ENCODE assay signal across 15 cellular contexts in genomic region chr5:152113401-152113800, GRCh38.
DNase-seq lines count a peak whose midpoint lies in the region; ATAC-seq, FAIRE-seq and TF ChIP-seq lines count a peak whose summit lies in the region.
"Had no signal": no experiment of that assay in that cellular context is flagged by ENCODE, and none has a peak within 500 bp of the region (broad histone marks: within the 10 kb centered on the region; RNA-seq: fewer than 3 reads in every experiment).

No MANE protein-coding gene starts in this region.

- H3K4me3 ChIP-seq in adrenal gland: no peak overlapping the region
- no peak overlapping the region for H3K4me3 ChIP-seq in right lobe of liver
- H3K4me3 ChIP-seq: GM23338, right atrium auricular region had no signal

- peaks cover 0 to 10% (median 4%) of the 10 kb centered on the region in 3 donors for H3K4me1 Mint-ChIP-seq in T-cell
- peaks cover 4% of the 10 kb centered on the region for H3K4me1 Mint-ChIP-seq in activated naive CD4-positive, alpha-beta T cell treated with anti-CD3 and anti-CD28 coated beads, Interleukin-2, amount 10 ng/mL, durations not matched to agents 7 days and 5 days
- H3K4me1 Mint-ChIP-seq: GM23338, WTC11 had no signal

- no peak overlapping the region for H3K4me3 Mint-ChIP-seq in T-cell
- no peak overlapping the region for H3K4me3 Mint-ChIP-seq in activated naive CD4-positive, alpha-beta T cell treated with anti-CD3 and anti-CD28 coated beads, Interleukin-2, amount 10 ng/mL, durations not matched to agents 7 days and 5 days
- H3K4me3 Mint-ChIP-seq: dendritic cell treated with granulocyte-macrophage colony-stimulating factor and Interleukin-4, amounts not matched to agents 40 ng/mL and 50 ng/mL, for 4 days; GM23338; WTC11 had no signal

- WGBS in adrenal gland, 4 donors: 15 to 39% (median 35%) methylated on average over 2 of the region's 2 CpGs
- 80% methylated on average over 1 of the region's 2 CpGs for WGBS in right lobe of liver (ENCODE audit: insufficient coverage, low coverage, low lambda C conversion rate, missing lambda C conversion rate)

- POLR2A ChIA-PET in T-cell (lab: Charles Lee): interaction anchor here in 1 of 2 donors (0.6 kb wide), 1 partner anchor 8 kb away, joined by 3 read pairs; no protein-coding TSS in a partner anchor

- TF ChIP-seq POLR2A in adrenal gland (IDR thresholded peaks at IDR 0.05) (no peak), right lobe of liver (IDR thresholded peaks at IDR 0.05) (no peak)

- H3K27ac ChIP-seq in adrenal gland (no peak overlapping the region), right lobe of liver (no peak overlapping the region)
- H3K27ac ChIP-seq: right atrium auricular region had no signal

- ATAC-seq in GM18498 (IDR thresholded peaks at IDR 0.05; ENCODE audit: unreplicated experiment): peak; percentile 60
- peak; percentile 81 to 97 (median 92) for ATAC-seq in T-cell (replicated peaks in 1 of 4)
- ATAC-seq in right lobe of liver: no peak
- ATAC-seq: GM23338, WTC11 had no signal

- CTCF ChIA-PET in T-cell (lab: Charles Lee): no interaction called here
- CTCF ChIA-PET in activated naive CD4-positive, alpha-beta T cell treated with anti-CD3 and anti-CD28 coated beads, Interleukin-2, amount 10 ng/mL, durations not matched to agents 7 days and 5 days (lab: Charles Lee): no interaction called here

- no peaks in the 10 kb centered on the region for H3K27me3 ChIP-seq in adrenal gland
- H3K27me3 ChIP-seq in right lobe of liver: no peaks in the 10 kb centered on the region
- H3K27me3 ChIP-seq: right atrium auricular region had no signal

- no peaks in the 10 kb centered on the region for H3K36me3 Mint-ChIP-seq in T-cell
- H3K36me3 Mint-ChIP-seq in activated naive CD4-positive, alpha-beta T cell treated with anti-CD3 and anti-CD28 coated beads, Interleukin-2, amount 10 ng/mL, durations not matched to agents 7 days and 5 days: no peaks in the 10 kb centered on the region
- H3K36me3 Mint-ChIP-seq: WTC11 had no signal

- no peaks in the 10 kb centered on the region for H3K4me1 ChIP-seq in adrenal gland (replicated peaks in 1 of 2)
- no peaks in the 10 kb centered on the region for H3K4me1 ChIP-seq in right lobe of liver
- H3K4me1 ChIP-seq: Caco-2, right atrium auricular region had no signal

- H3K36me3 ChIP-seq in adrenal gland (replicated peaks in 1 of 2): no peaks in the 10 kb centered on the region
- no peaks in the 10 kb centered on the region for H3K36me3 ChIP-seq in right lobe of liver
- H3K36me3 ChIP-seq: right atrium auricular region had no signal

- intact Hi-C loops in adrenal gland (cut with DNase I): no loop called here
- intact Hi-C loops in right lobe of liver (cut with DNase I): no loop called here

- H3K9me3 ChIP-seq in adrenal gland (replicated peaks in 1 of 3): no peaks in the 10 kb centered on the region
- no peaks in the 10 kb centered on the region for H3K9me3 ChIP-seq in right lobe of liver
- H3K9me3 ChIP-seq: Caco-2, right atrium auricular region had no signal

- no peak for FAIRE-seq in D721Med (lab: Jason Lieb, UNC)

- TF ChIP-seq CTCF in adrenal gland (IDR thresholded peaks at IDR 0.05) (no peak), D721Med (IDR thresholded peaks at IDR 0.05; ENCODE audit: insufficient read depth, missing control alignments) (no peak), right lobe of liver (IDR thresholded peaks at IDR 0.05) (no peak)

- DNase-seq in T-cell: peak in 29 of 34 experiments; percentile 1 to 44 (median 23)
- DNase-seq in activated naive CD4-positive, alpha-beta T cell treated with anti-CD3 and anti-CD28 coated beads, Interleukin-2, amount 10 ng/mL, durations not matched to agents 7 days and 5 days: peak; percentile 21
- peak; percentile 1 to 13 for DNase-seq in stimulated activated CD4-positive, alpha-beta T cell treated with anti-CD3 and anti-CD28 coated beads, Interleukin-1b, Interleukin-23, amount 100 ng/mL, for 4 hours (ENCODE audit: low read depth in 2 of 2)
- DNase-seq in adrenal gland: no peak
- no peak for DNase-seq in D721Med (ENCODE audit: insufficient read length, low spot score)
- no peak for DNase-seq in right lobe of liver
- DNase-seq in Ammon's horn (ENCODE audit: low spot score): no peak
- DNase-seq: Caco-2, mesenchymal stem cell, NCI-H1092 treated with DMSO at 0.1 percent for 48 hours had no signal

- H3K27ac Mint-ChIP-seq in T-cell: peak overlapping the region; percentile 2 to 56
- no peak overlapping the region for H3K27ac Mint-ChIP-seq in activated naive CD4-positive, alpha-beta T cell treated with anti-CD3 and anti-CD28 coated beads, Interleukin-2, amount 10 ng/mL, durations not matched to agents 7 days and 5 days
- H3K27ac Mint-ChIP-seq: dendritic cell treated with granulocyte-macrophage colony-stimulating factor and Interleukin-4, amounts not matched to agents 40 ng/mL and 50 ng/mL, for 4 days; GM23338; WTC11 had no signal

- H3K9me3 Mint-ChIP-seq in T-cell: peaks cover 4 to 5% (median 5%) of the 10 kb centered on the region in 3 donors
- no peaks in the 10 kb centered on the region for H3K9me3 Mint-ChIP-seq in activated naive CD4-positive, alpha-beta T cell treated with anti-CD3 and anti-CD28 coated beads, Interleukin-2, amount 10 ng/mL, durations not matched to agents 7 days and 5 days
- H3K9me3 Mint-ChIP-seq: dendritic cell treated with granulocyte-macrophage colony-stimulating factor and Interleukin-4, amounts not matched to agents 40 ng/mL and 50 ng/mL, for 4 days; GM23338 had no signal

- no peaks in the 10 kb centered on the region for H3K27me3 Mint-ChIP-seq in T-cell
- no peaks in the 10 kb centered on the region for H3K27me3 Mint-ChIP-seq in activated naive CD4-positive, alpha-beta T cell treated with anti-CD3 and anti-CD28 coated beads, Interleukin-2, amount 10 ng/mL, durations not matched to agents 7 days and 5 days
- H3K27me3 Mint-ChIP-seq: dendritic cell treated with granulocyte-macrophage colony-stimulating factor and Interleukin-4, amounts not matched to agents 40 ng/mL and 50 ng/mL, for 4 days had no signal

Comparison
In these comparisons a context has a peak if more than half of its experiments do, and no peak if none do; other contexts are left out.
1. ATAC-seq: peak in GM18498 (single experiment) and T-cell (4 of 4); none in right lobe of liver (0 of 4).
2. DNase-seq: peak in T-cell (29 of 34), activated naive CD4-positive, alpha-beta T cell treated with anti-CD3 and anti-CD28 coated beads, Interleukin-2, amount 10 ng/mL, durations not matched to agents 7 days and 5 days (single experiment) and stimulated activated CD4-positive, alpha-beta T cell treated with anti-CD3 and anti-CD28 coated beads, Interleukin-1b, Interleukin-23, amount 100 ng/mL, for 4 hours (2 of 2); none in adrenal gland (0 of 7), D721Med (single experiment), right lobe of liver (0 of 3) and Ammon's horn (single experiment).